ENCODE assay signal across 8 cellular contexts in the genomic region with DNA sequence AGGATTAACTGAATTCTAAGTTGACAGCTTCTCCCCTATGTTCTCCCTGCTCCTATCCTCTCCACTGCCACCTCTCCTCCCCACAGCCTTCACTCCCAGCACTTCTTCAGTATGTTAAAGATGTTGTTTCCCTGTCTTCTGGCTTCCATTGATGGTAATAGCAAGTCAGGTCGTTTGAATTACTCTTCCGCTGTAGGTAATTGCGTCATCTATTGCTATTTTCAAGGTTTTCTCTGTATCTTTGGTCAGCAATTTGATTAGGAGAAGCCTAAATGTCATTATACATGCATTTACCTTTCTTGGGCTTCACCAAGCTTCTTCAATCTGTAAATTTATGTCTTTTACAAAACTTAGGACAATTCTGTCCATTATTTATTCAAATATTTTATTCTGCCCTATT.
"Had no signal": no experiment of that assay in that cellular context is flagged by ENCODE, and none has a peak within 500 bp of the region (broad histone marks: within the 10 kb centered on the region; RNA-seq: fewer than 3 reads in every experiment).

No MANE protein-coding gene starts in this region.

- DNase-seq: GDM1, GF-D8 had no signal

- FAIRE-seq: G401.6, GM12878, GM12891, GM12892, GM18507, GM19239 had no signal

- ATAC-seq: GM12878 had no signal

- H3K4me3 ChIP-seq: GM12878 had no signal
